20 cellular contexts compared by ENCODE assay signal in genomic region chr1:205128050-205128449, GRCh38. TPM values are rescaled to one million over a fixed set of nuclear protein-coding genes. Genes with fewer than 3 reads are reported as not detected.
"Had no signal": no experiment of that assay in that cellular context is flagged by ENCODE, and none has a peak within 500 bp of the region (broad histone marks: within the 10 kb centered on the region; RNA-seq: fewer than 3 reads in every experiment).

No MANE protein-coding gene starts in this region.

- H3K4me1 Mint-ChIP-seq: nephron progenitor cell had no signal

- H3K4me3 Mint-ChIP-seq: nephron progenitor cell; stimulated activated memory B cell treated with anti-CD40 and anti-IgM and Interleukin-4, amounts not matched to agents 10 μg/mL and 1 μg/mL and 100 μg/mL, for 72 hours; stimulated activated naive CD8-positive, alpha-beta T cell treated with anti-CD3 and anti-CD28 coated beads, Interleukin-15, Interleukin-2, amounts not matched to agents 100 ng/mL and 50 ng/mL, for 24 hours had no signal

- DNase-seq: colonic mucosa; dermis blood vessel endothelial cell; foreskin keratinocyte; kidney; left cardiac atrium; naive thymus-derived CD4-positive, alpha-beta T cell; nephron progenitor cell; psoas muscle; retina; right lobe of liver; spleen; stimulated activated CD4-positive, alpha-beta T cell treated with anti-CD3 and anti-CD28 coated beads, Interleukin-15, amount 100 ng/mL, for 24 hours; stimulated activated CD4-positive, alpha-beta T cell treated with anti-CD3 and anti-CD28 coated beads, Interleukin-1b, Interleukin-23, amount 100 ng/mL, for 48 hours; stimulated activated CD4-positive, alpha-beta T cell treated with anti-CD3 and anti-CD28 coated beads, Interleukin-4, amount 100 ng/mL, for 24 hours; tibial artery had no signal

- H3K27ac ChIP-seq: colonic mucosa, foreskin keratinocyte, hepatocyte, psoas muscle, right lobe of liver, spleen, tibial artery, upper lobe of left lung, vagina had no signal

- H3K27me3 ChIP-seq: colonic mucosa, foreskin keratinocyte, hepatocyte, right lobe of liver, spleen, tibial artery, upper lobe of left lung, vagina had no signal

- ATAC-seq: foreskin keratinocyte; left cardiac atrium; naive thymus-derived CD4-positive, alpha-beta T cell; psoas muscle; right lobe of liver; stimulated activated memory B cell treated with anti-CD40 and anti-IgM and Interleukin-4, amounts not matched to agents 10 μg/mL and 1 μg/mL and 100 μg/mL, for 72 hours had no signal

- H3K9me3 ChIP-seq: colonic mucosa, psoas muscle, right lobe of liver, spleen, tibial artery, upper lobe of left lung, vagina had no signal

- H3K4me2 ChIP-seq: hepatocyte had no signal

- H3K27ac Mint-ChIP-seq: naive thymus-derived CD4-positive, alpha-beta T cell; nephron progenitor cell; stimulated activated memory B cell treated with anti-CD40 and anti-IgM and Interleukin-4, amounts not matched to agents 10 μg/mL and 1 μg/mL and 100 μg/mL, for 72 hours; stimulated activated naive CD8-positive, alpha-beta T cell treated with anti-CD3 and anti-CD28 coated beads, Interleukin-15, Interleukin-2, amounts not matched to agents 100 ng/mL and 50 ng/mL, for 24 hours had no signal

- H3K36me3 Mint-ChIP-seq: naive thymus-derived CD4-positive, alpha-beta T cell; stimulated activated memory B cell treated with anti-CD40 and anti-IgM and Interleukin-4, amounts not matched to agents 10 μg/mL and 1 μg/mL and 100 μg/mL, for 72 hours had no signal

- H3K27me3 Mint-ChIP-seq: naive thymus-derived CD4-positive, alpha-beta T cell; stimulated activated memory B cell treated with anti-CD40 and anti-IgM and Interleukin-4, amounts not matched to agents 10 μg/mL and 1 μg/mL and 100 μg/mL, for 72 hours; stimulated activated naive CD8-positive, alpha-beta T cell treated with anti-CD3 and anti-CD28 coated beads, Interleukin-15, Interleukin-2, amounts not matched to agents 100 ng/mL and 50 ng/mL, for 24 hours had no signal

- H3K9me3 Mint-ChIP-seq: nephron progenitor cell; stimulated activated memory B cell treated with anti-CD40 and anti-IgM and Interleukin-4, amounts not matched to agents 10 μg/mL and 1 μg/mL and 100 μg/mL, for 72 hours; stimulated activated naive CD8-positive, alpha-beta T cell treated with anti-CD3 and anti-CD28 coated beads, Interleukin-15, Interleukin-2, amounts not matched to agents 100 ng/mL and 50 ng/mL, for 24 hours had no signal

- H3K4me1 ChIP-seq: foreskin keratinocyte had no signal

- H2AFZ ChIP-seq: hepatocyte had no signal

- H3K79me2 ChIP-seq: hepatocyte had no signal

- H3K4me3 ChIP-seq: colonic mucosa, hepatocyte, psoas muscle, right lobe of liver, spleen, tibial artery, upper lobe of left lung, vagina had no signal

- H3K36me3 ChIP-seq: colonic mucosa, right lobe of liver, spleen, tibial artery, upper lobe of left lung, vagina had no signal

RNA-seq across cellular contexts. Expression of gene TMEM81, which starts 43.8 kb away (rescaled TPM):
- polyA plus RNA-seq: hepatocyte had no signal
